In the genomic region with DNA sequence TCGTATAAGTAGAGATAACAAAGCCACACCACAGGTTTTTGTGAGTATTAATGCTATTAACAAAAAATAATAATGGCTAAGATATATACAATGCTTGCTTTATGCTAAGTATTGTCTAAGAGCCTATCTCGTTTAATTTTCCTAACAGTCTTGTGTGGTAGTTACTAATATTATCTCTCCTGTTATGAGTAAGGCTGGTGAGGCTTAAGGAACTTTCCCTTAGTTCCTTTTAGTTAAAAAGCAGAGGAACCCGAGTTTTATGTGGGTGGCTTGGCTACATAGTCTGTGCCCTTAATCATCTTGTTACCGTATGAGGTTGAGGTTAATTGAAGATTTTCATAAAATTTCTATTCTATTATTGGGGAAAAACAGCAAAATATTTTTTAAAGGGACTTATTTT, we compare ENCODE assay signal across 20 cellular contexts.
"Had no signal": no experiment of that assay in that cellular context is flagged by ENCODE, and none has a peak within 500 bp of the region (broad histone marks: within the 10 kb centered on the region; RNA-seq: fewer than 3 reads in every experiment).

No MANE protein-coding gene starts in this region.

- H3K4me1 ChIP-seq: esophagus squamous epithelium, heart right ventricle, spleen, transverse colon had no signal

- H3K27ac ChIP-seq: epithelial cell of prostate, esophagus squamous epithelium, heart right ventricle, spleen, transverse colon, WERI-Rb-1 had no signal

- DNase-seq: activated CD4-positive, alpha-beta T cell treated with anti-CD3 and anti-CD28 coated beads for 48 hours; activated CD4-positive, alpha-beta T cell treated with anti-CD3 and anti-CD28 coated beads, Interleukin-2, amount 50 U/mL, for 48 hours; activated CD8-positive, alpha-beta memory T cell treated with anti-CD3 and anti-CD28 coated beads for 24 hours; activated effector memory CD4-positive, alpha-beta T cell treated with Interleukin-2 at 50 U/mL for 16 hours; activated naive CD4-positive, alpha-beta T cell treated with Interleukin-2 at 50 U/mL for 16 hours; anterior cingulate cortex; effector CD8-positive, alpha-beta T cell; esophagus squamous epithelium; foreskin melanocyte; heart right ventricle; left ventricle myocardium superior; mucosa of descending colon; right cardiac atrium; spleen; stimulated activated naive CD4-positive, alpha-beta T cell treated with Interleukin-2 at 50 U/mL for 16 hours; transverse colon; WERI-Rb-1 had no signal

- H3K36me3 ChIP-seq: esophagus squamous epithelium, heart right ventricle, spleen, transverse colon, WERI-Rb-1 had no signal

- H3K9me3 ChIP-seq: esophagus squamous epithelium, transverse colon had no signal

- ATAC-seq: activated CD4-positive, CD25-positive, alpha-beta regulatory T cell treated with anti-CD3 and anti-CD28 coated beads, Interleukin-2, amount 50 U/mL, for 24 hours; heart right ventricle; left ventricle myocardium superior; mucosa of descending colon; natural killer cell treated with Interleukin-12 subunit alpha and Interleukin-12 subunit beta and Interleukin-15 and Interleukin-18, amount 100 ng/mL, for 72 hours; right cardiac atrium had no signal

- H3K4me3 ChIP-seq: esophagus squamous epithelium, heart right ventricle, mucosa of descending colon, spleen, transverse colon had no signal
